Comparison of ENCODE assay signal across 8 cellular contexts in the genomic region with DNA sequence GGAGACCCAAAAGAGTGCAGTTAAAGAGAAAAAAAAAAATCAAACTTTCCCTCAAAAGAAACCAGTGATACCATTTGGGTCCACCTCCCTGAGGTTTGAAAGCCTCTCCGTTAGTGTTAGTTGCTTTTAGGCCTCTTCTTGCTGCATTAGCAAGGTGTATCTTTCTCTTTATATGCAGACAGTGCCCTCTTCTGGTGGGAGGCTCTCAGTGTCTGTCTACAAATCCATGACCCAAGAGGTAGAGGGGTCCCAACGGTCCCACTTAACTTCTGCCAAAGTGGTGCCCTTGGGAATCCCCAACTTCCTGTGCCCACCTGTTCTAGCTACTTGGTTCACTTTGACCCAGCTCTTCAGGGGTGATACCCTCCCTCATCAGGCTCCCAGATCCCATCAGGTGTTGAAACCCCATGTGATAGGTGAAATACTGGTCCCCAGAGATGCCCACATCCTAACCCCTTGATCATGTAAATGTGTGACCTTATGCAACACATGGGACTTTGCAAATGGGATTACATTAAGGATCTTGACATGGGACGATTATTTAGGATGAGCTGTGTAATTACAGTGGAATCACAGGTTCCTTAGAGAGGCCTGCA.
A peak's percentile ranks its signal among the peaks of the same experiment; 100 is the strongest.
DNase-seq lines count a peak whose midpoint lies in the region; ATAC-seq and TF ChIP-seq lines count a peak whose summit lies in the region.

No MANE protein-coding gene starts in this region.

- POLR2A ChIA-PET in T-cell (lab: Charles Lee): no interaction called here

- peaks cover 80% of the 10 kb centered on the region for H3K36me3 Mint-ChIP-seq in T-cell

- peaks cover 32 to 37% (median 35%) of the 10 kb centered on the region in 3 donors for H3K9me3 Mint-ChIP-seq in T-cell

- peaks cover 32 to 48% (median 44%) of the 10 kb centered on the region in 3 donors for H3K4me1 Mint-ChIP-seq in T-cell

- peak overlapping the region; percentile 34 to 55 for H3K27ac Mint-ChIP-seq in T-cell

- no peaks in the 10 kb centered on the region for H3K36me3 ChIP-seq in parathyroid adenoma (ENCODE audit: control insufficient read depth, insufficient read depth, low read length)

- peak; percentile 69 for ATAC-seq in GM18499 (IDR thresholded peaks at IDR 0.05; ENCODE audit: insufficient read depth, unreplicated experiment)
- ATAC-seq in HG02840 (IDR thresholded peaks at IDR 0.05; ENCODE audit: low FRiP score, unreplicated experiment): peak; percentile 78
- ATAC-seq in T-cell (replicated peaks in 1 of 4): no peak
- peak; percentile 60 for ATAC-seq in esophagus mucosa
- ATAC-seq in HG03571 (IDR thresholded peaks at IDR 0.05; ENCODE audit: unreplicated experiment): no peak

- H3K4me3 ChIP-seq in parathyroid adenoma (ENCODE audit: low read depth, low read length): no peak overlapping the region

- H3K27me3 ChIP-seq in parathyroid adenoma (ENCODE audit: control insufficient read depth, insufficient read depth, low read length): no peaks in the 10 kb centered on the region

- DNase-seq in T-cell: peak in 20 of 34 experiments; percentile 9 to 45 (median 32)
- DNase-seq in NCI-H1436 treated with DMSO at 0.1 percent for 48 hours (lab: John Stamatoyannopoulos, UW): no peak
- no peak for DNase-seq in OCI-M1 (lab: John Stamatoyannopoulos, UW)

- H3K9me3 ChIP-seq in parathyroid adenoma (ENCODE audit: control insufficient read depth, low read length): no peaks in the 10 kb centered on the region

- no peaks in the 10 kb centered on the region for H3K4me1 ChIP-seq in parathyroid adenoma

- peak; percentile 41 for TF ChIP-seq CTCF in parathyroid adenoma (IDR thresholded peaks at IDR 0.05)

- no peaks in the 10 kb centered on the region for H3K79me2 ChIP-seq in parathyroid adenoma

- no peak overlapping the region for H2AFZ ChIP-seq in parathyroid adenoma

- H3K27me3 Mint-ChIP-seq in T-cell: no peaks in the 10 kb centered on the region

- H3K4me2 ChIP-seq in parathyroid adenoma (ENCODE audit: low read length): no peak overlapping the region

- H3K27ac ChIP-seq in parathyroid adenoma: no peak overlapping the region

- no peak overlapping the region for H3K9ac ChIP-seq in parathyroid adenoma

- peak overlapping the region in 1 of 3 donors; percentile 69 for H3K4me3 Mint-ChIP-seq in T-cell

- CTCF ChIA-PET in T-cell (lab: Charles Lee): no interaction called here

Comparison
In these comparisons a context has a peak if more than half of its experiments do, and no peak if none do; other contexts are left out.
1. ATAC-seq: peak in GM18499 (single experiment), HG02840 (single experiment) and esophagus mucosa (single experiment); none in T-cell (0 of 4) and HG03571 (single experiment).
2. DNase-seq: peak in T-cell (20 of 34); none in NCI-H1436 treated with DMSO at 0.1 percent for 48 hours (single experiment) and OCI-M1 (single experiment).